In the genomic region with DNA sequence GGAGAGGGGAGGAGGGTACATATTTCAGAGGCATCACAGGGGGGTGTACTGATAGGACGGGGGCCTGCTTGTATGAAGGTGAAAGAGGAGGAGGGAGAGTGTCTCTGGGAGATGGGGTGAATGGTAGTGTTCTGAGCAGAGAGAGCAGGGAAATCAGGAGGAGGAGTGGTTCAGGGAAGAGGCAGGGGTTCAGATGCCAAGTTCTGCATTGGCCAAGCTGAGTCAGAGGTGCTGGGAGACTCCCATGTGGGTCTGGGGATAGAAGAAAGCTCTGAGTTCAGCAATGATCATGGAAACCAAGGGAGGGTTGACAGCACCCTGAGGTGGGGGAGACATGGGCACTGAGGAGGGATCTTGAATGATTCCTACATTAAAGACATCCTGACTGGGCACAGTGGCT, we compare ENCODE assay signal across 22 cellular contexts. TPM values are rescaled to one million over a fixed set of nuclear protein-coding genes. Genes with fewer than 3 reads are reported as not detected.
"Had no signal": no experiment of that assay in that cellular context is flagged by ENCODE, and none has a peak within 500 bp of the region (broad histone marks: within the 10 kb centered on the region; RNA-seq: fewer than 3 reads in every experiment).

No MANE protein-coding gene starts in this region.

- H3K9me3 ChIP-seq: gastrocnemius medialis, heart left ventricle, lower lobe of right lung, right atrium auricular region had no signal

- H3K27me3 Mint-ChIP-seq: activated naive CD8-positive, alpha-beta T cell treated with anti-CD3 and anti-CD28 coated beads for 36 hours had no signal

- H3K9me3 Mint-ChIP-seq: activated naive CD8-positive, alpha-beta T cell treated with anti-CD3 and anti-CD28 coated beads for 36 hours; natural killer cell; stimulated activated effector memory CD8-positive, alpha-beta T cell treated with anti-CD3 and anti-CD28 coated beads, Interleukin-12 subunit alpha, Interleukin-12 subunit beta, amount 100 ng/mL, for 72 hours; T-helper 2 cell treated with Interferon-gamma antibody and Interleukin-4, amounts not matched to agents 5 μg/mL and 100 μg/mL, for 36 hours had no signal

- H3K36me3 ChIP-seq: gastrocnemius medialis, heart left ventricle, lower lobe of right lung, right atrium auricular region had no signal

- ATAC-seq: gastrocnemius medialis; lower lobe of right lung; natural killer cell; stimulated activated effector memory CD8-positive, alpha-beta T cell treated with anti-CD3 and anti-CD28 coated beads, Interleukin-12 subunit alpha, Interleukin-12 subunit beta, amount 100 ng/mL, for 72 hours had no signal

- FAIRE-seq: colon, small intestine, TTC549 had no signal

- H3K36me3 Mint-ChIP-seq: activated naive CD8-positive, alpha-beta T cell treated with anti-CD3 and anti-CD28 coated beads for 36 hours; natural killer cell; stimulated activated effector memory CD8-positive, alpha-beta T cell treated with anti-CD3 and anti-CD28 coated beads, Interleukin-12 subunit alpha, Interleukin-12 subunit beta, amount 100 ng/mL, for 72 hours had no signal

- H3K4me3 ChIP-seq: dorsolateral prefrontal cortex, gastrocnemius medialis, heart left ventricle, lower lobe of right lung, right atrium auricular region had no signal

- H3K4me3 Mint-ChIP-seq: activated naive CD8-positive, alpha-beta T cell treated with anti-CD3 and anti-CD28 coated beads for 36 hours; natural killer cell; stimulated activated effector memory CD8-positive, alpha-beta T cell treated with anti-CD3 and anti-CD28 coated beads, Interleukin-12 subunit alpha, Interleukin-12 subunit beta, amount 100 ng/mL, for 72 hours; T-helper 2 cell treated with Interferon-gamma antibody and Interleukin-4, amounts not matched to agents 5 μg/mL and 100 μg/mL, for 36 hours had no signal

- H3K27ac ChIP-seq: dorsolateral prefrontal cortex, gastrocnemius medialis, lower lobe of right lung had no signal

- H3K4me1 Mint-ChIP-seq: activated naive CD8-positive, alpha-beta T cell treated with anti-CD3 and anti-CD28 coated beads for 36 hours; stimulated activated effector memory CD8-positive, alpha-beta T cell treated with anti-CD3 and anti-CD28 coated beads, Interleukin-12 subunit alpha, Interleukin-12 subunit beta, amount 100 ng/mL, for 72 hours had no signal

- H3K27ac Mint-ChIP-seq: activated naive CD8-positive, alpha-beta T cell treated with anti-CD3 and anti-CD28 coated beads for 36 hours; natural killer cell; progenitor cell of endocrine pancreas; stimulated activated effector memory CD8-positive, alpha-beta T cell treated with anti-CD3 and anti-CD28 coated beads, Interleukin-12 subunit alpha, Interleukin-12 subunit beta, amount 100 ng/mL, for 72 hours; T-helper 2 cell treated with Interferon-gamma antibody and Interleukin-4, amounts not matched to agents 5 μg/mL and 100 μg/mL, for 36 hours had no signal

- DNase-seq: activated CD4-positive, alpha-beta T cell treated with anti-CD3 and anti-CD28 coated beads, Interleukin-2, amount 50 U/mL, for 48 hours; activated naive CD8-positive, alpha-beta T cell treated with anti-CD3 and anti-CD28 coated beads for 36 hours; amniotic stem cell; central memory CD4-positive, alpha-beta T cell; dorsolateral prefrontal cortex; gastrocnemius medialis; heart left ventricle; kidney glomerular epithelial cell; lower lobe of right lung; natural killer cell; small intestine; stimulated activated CD4-positive, alpha-beta T cell treated with anti-CD3 and anti-CD28 coated beads, Interleukin-4, amount 100 ng/mL, for 1 hour had no signal

- H3K27me3 ChIP-seq: dorsolateral prefrontal cortex, gastrocnemius medialis, heart left ventricle, right atrium auricular region had no signal

RNA-seq across cellular contexts. Expression of a gene that starts 3.0 kb away (rescaled TPM):
- total RNA-seq: activated naive CD8-positive, alpha-beta T cell treated with anti-CD3 and anti-CD28 coated beads for 36 hours; epithelial cell of proximal tubule; lower lobe of right lung; mesenteric fat pad; natural killer cell; progenitor cell of endocrine pancreas; right atrium auricular region; SK-MEL-5; ureter had no signal
- polyA plus RNA-seq: heart left ventricle had no signal

RNA-seq across cellular contexts. Expression of a gene that starts 33.2 kb away (rescaled TPM):
- total RNA-seq: SK-MEL-5 had no signal
